ENCODE assay signal across 1 cellular context in genomic region chr16:89244754-89245153, GRCh38.
TF ChIP-seq lines count a peak whose summit lies in the region.

No MANE protein-coding gene starts in this region.

TF ChIP-seq in GM12878, 131 proteins besides CTCF, POLR2A, EP300 and RAD21:
- TF ChIP-seq ZNF592 (IDR thresholded peaks at IDR 0.05) (no peak), BMI1 (IDR thresholded peaks at IDR 0.05; ENCODE audit: borderline replicate concordance) (no peak), TCF3 (IDR thresholded peaks at IDR 0.05; ENCODE audit: borderline replicate concordance, insufficient read depth, low read depth, low read length) (no peak), SREBF2 (IDR thresholded peaks at IDR 0.05; ENCODE audit: low read length) (no peak), BRCA1 (IDR thresholded peaks at IDR 0.05; ENCODE audit: low read depth, low read length) (no peak), EED (IDR thresholded peaks at IDR 0.05; ENCODE audit: low read depth) (no peak), NFXL1 (IDR thresholded peaks at IDR 0.05; ENCODE audit: borderline replicate concordance) (no peak), ATF7 (IDR thresholded peaks at IDR 0.05; ENCODE audit: low read depth) (no peak), CEBPZ (IDR thresholded peaks at IDR 0.05; ENCODE audit: low read depth, low read length) (no peak), CEBPB (IDR thresholded peaks at IDR 0.05; ENCODE audit: borderline replicate concordance in 1 of 2, low read depth in 2 of 2, low read length in 2 of 2) (no peak), ETV6 (conservative IDR thresholded peaks at IDR 0.05 in 1 of 2, IDR thresholded peaks at IDR 0.05 in 1 of 2; ENCODE audit: borderline replicate concordance in 1 of 2, low read depth in 1 of 2) (no peak), SMAD5 (IDR thresholded peaks at IDR 0.05; ENCODE audit: low read depth) (no peak)
